In genomic region chr6:134435814-134436280, GRCh38 we compare ENCODE assay signal across 12 cellular contexts.
DNase-seq lines count a peak whose midpoint lies in the region; ATAC-seq lines count a peak whose summit lies in the region.
"Had no signal": no experiment of that assay in that cellular context is flagged by ENCODE, and none has a peak within 500 bp of the region (broad histone marks: within the 10 kb centered on the region; RNA-seq: fewer than 3 reads in every experiment).

No MANE protein-coding gene starts in this region.

- no peaks in the 10 kb centered on the region for H3K9me3 ChIP-seq in BLaER1

- no peaks in the 10 kb centered on the region for H4K20me1 ChIP-seq in BLaER1

- peaks cover 41% of the 10 kb centered on the region for H3K4me1 Mint-ChIP-seq in activated T-helper 1 cell treated with anti-CD3 and anti-CD28 coated beads, Interleukin-12 subunit alpha, Interleukin-12 subunit beta, Interleukin-2, Interleukin-4 antibody, amounts not matched to agents 30 ng/mL and 10 ng/mL and 1 ng/mL, durations not matched to agents 14 hours and 24 hours and 36 hours (ENCODE audit: low read depth)
- H3K4me1 Mint-ChIP-seq in memory B cell = peaks cover 18% of the 10 kb centered on the region

- peak overlapping the region; percentile 99 for H3K27ac Mint-ChIP-seq in activated T-helper 1 cell treated with anti-CD3 and anti-CD28 coated beads, Interleukin-12 subunit alpha, Interleukin-12 subunit beta, Interleukin-2, Interleukin-4 antibody, amounts not matched to agents 30 ng/mL and 10 ng/mL and 1 ng/mL, durations not matched to agents 14 hours and 24 hours and 36 hours
- peak overlapping the region; percentile 86 for H3K27ac Mint-ChIP-seq in memory B cell
- H3K27ac Mint-ChIP-seq: mesothelial cell of epicardium had no signal

- peak overlapping the region; percentile 55 for H3K4me3 Mint-ChIP-seq in activated T-helper 1 cell treated with anti-CD3 and anti-CD28 coated beads, Interleukin-12 subunit alpha, Interleukin-12 subunit beta, Interleukin-2, Interleukin-4 antibody, amounts not matched to agents 30 ng/mL and 10 ng/mL and 1 ng/mL, durations not matched to agents 14 hours and 24 hours and 36 hours
- peak overlapping the region; percentile 83 for H3K4me3 Mint-ChIP-seq in memory B cell
- H3K4me3 Mint-ChIP-seq: mesothelial cell of epicardium had no signal

- H3K27ac ChIP-seq in BLaER1 = no peak overlapping the region
- H3K27ac ChIP-seq: WERI-Rb-1 had no signal

- no peaks in the 10 kb centered on the region for H3K36me3 ChIP-seq in BLaER1
- H3K36me3 ChIP-seq: WERI-Rb-1 had no signal

- H3K9me3 Mint-ChIP-seq in activated T-helper 1 cell treated with anti-CD3 and anti-CD28 coated beads, Interleukin-12 subunit alpha, Interleukin-12 subunit beta, Interleukin-2, Interleukin-4 antibody, amounts not matched to agents 30 ng/mL and 10 ng/mL and 1 ng/mL, durations not matched to agents 14 hours and 24 hours and 36 hours = no peaks in the 10 kb centered on the region
- no peaks in the 10 kb centered on the region for H3K9me3 Mint-ChIP-seq in memory B cell
- H3K9me3 Mint-ChIP-seq: mesothelial cell of epicardium had no signal

- no peaks in the 10 kb centered on the region for H3K27me3 Mint-ChIP-seq in activated T-helper 1 cell treated with anti-CD3 and anti-CD28 coated beads, Interleukin-12 subunit alpha, Interleukin-12 subunit beta, Interleukin-2, Interleukin-4 antibody, amounts not matched to agents 30 ng/mL and 10 ng/mL and 1 ng/mL, durations not matched to agents 14 hours and 24 hours and 36 hours (ENCODE audit: insufficient read depth)
- no peaks in the 10 kb centered on the region for H3K27me3 Mint-ChIP-seq in memory B cell

- intact Hi-C loops in activated T-helper 1 cell treated with anti-CD3 and anti-CD28 coated beads, Interleukin-12 subunit alpha, Interleukin-12 subunit beta, Interleukin-2, Interleukin-4 antibody, amounts not matched to agents 30 ng/mL and 10 ng/mL and 1 ng/mL, durations not matched to agents 14 hours and 24 hours and 36 hours (cut with micrococcal nuclease) = loop anchor here (1.0 to 10.0 kb wide), 16 partner anchors 12 to 1061 kb away; partner anchors contain the start of genes AHI1, MYB and TBPL1

- peaks cover 2% of the 10 kb centered on the region for H3K36me3 Mint-ChIP-seq in activated T-helper 1 cell treated with anti-CD3 and anti-CD28 coated beads, Interleukin-12 subunit alpha, Interleukin-12 subunit beta, Interleukin-2, Interleukin-4 antibody, amounts not matched to agents 30 ng/mL and 10 ng/mL and 1 ng/mL, durations not matched to agents 14 hours and 24 hours and 36 hours (ENCODE audit: low read depth)
- H3K36me3 Mint-ChIP-seq in memory B cell = no peaks in the 10 kb centered on the region
- H3K36me3 Mint-ChIP-seq: mesothelial cell of epicardium had no signal

- DNase-seq in activated T-helper 1 cell treated with anti-CD3 and anti-CD28 coated beads, Interleukin-12 subunit alpha, Interleukin-12 subunit beta, Interleukin-2, Interleukin-4 antibody, amounts not matched to agents 30 ng/mL and 10 ng/mL and 1 ng/mL, durations not matched to agents 14 hours and 24 hours and 36 hours (ENCODE audit: low spot score) = no peak
- DNase-seq in memory B cell (ENCODE audit: low spot score in 2 of 2) (no peak), KBM-7 (no peak), activated gamma-delta T cell (lab: John Stamatoyannopoulos, UW) (no peak), HuH-7 (ENCODE audit: low spot score) (no peak)
- DNase-seq: DMS153, NCI-H446, WERI-Rb-1 had no signal

- no peak overlapping the region for H3K9ac ChIP-seq in BLaER1

- no peaks in the 10 kb centered on the region for H3K27me3 ChIP-seq in BLaER1

- H3K4me2 ChIP-seq in BLaER1 = peak overlapping the region; percentile 29

- peaks cover 20% of the 10 kb centered on the region for H3K4me1 ChIP-seq in BLaER1

- ATAC-seq in GM21390 (IDR thresholded peaks at IDR 0.05; ENCODE audit: unreplicated experiment) (peak; percentile 2), memory B cell (ENCODE audit: low read depth) (peak; percentile 18), HG02759 (IDR thresholded peaks at IDR 0.05; ENCODE audit: unreplicated experiment) (no peak)

- no peak overlapping the region for H3K4me3 ChIP-seq in BLaER1

- in situ Hi-C loops in KBM-7 (cut with MboI; ENCODE audit: low pct_unique_long_range_greater_than_20kb, low sequenced_read_pairs) = no loop called here
